ENCODE assay signal across 32 cellular contexts in genomic region chr17:62009220-62009619, GRCh38.
"Had no signal": no experiment of that assay in that cellular context is flagged by ENCODE, and none has a peak within 500 bp of the region (broad histone marks: within the 10 kb centered on the region; RNA-seq: fewer than 3 reads in every experiment).

No MANE protein-coding gene starts in this region.

- ATAC-seq: activated T-cell treated with anti-CD3 and anti-CD28 coated beads, Interleukin-2, amount 50 U/mL, for 4 hours; activated T-helper 17 cell treated with anti-CD3 and anti-CD28 coated beads, Interleukin-2, amount 50 U/mL, for 72 hours; left cardiac atrium; left ventricle myocardium superior; psoas muscle; stimulated activated memory B cell treated with anti-CD40 and anti-IgM and Interleukin-4, amounts not matched to agents 10 μg/mL and 1 μg/mL and 100 μg/mL, for 72 hours; stimulated activated naive CD8-positive, alpha-beta T cell treated with anti-CD3 and anti-CD28 coated beads, Interleukin-15, amount 100 ng/mL, for 72 hours had no signal

- H3K4me3 Mint-ChIP-seq: activated CD4-positive, alpha-beta memory T cell treated with anti-CD3 and anti-CD28 coated beads for 36 hours; activated CD4-positive, alpha-beta T cell treated with anti-CD3 and anti-CD28 coated beads, Interleukin-2, amount 10 ng/mL, durations not matched to agents 24 days and 14 days; activated T-cell treated with anti-CD3 and anti-CD28 coated beads, Interleukin-2, amount 50 U/mL, for 4 hours; central memory CD8-positive, alpha-beta T cell; dendritic cell treated with granulocyte-macrophage colony-stimulating factor and Interleukin-4, amounts not matched to agents 40 ng/mL and 50 ng/mL, for 4 days; naive B cell; neural crest cell; stimulated activated memory B cell treated with anti-CD40 and anti-IgM and Interleukin-4, amounts not matched to agents 10 μg/mL and 1 μg/mL and 100 μg/mL, for 72 hours; T-helper 1 cell treated with Interleukin-12 subunit alpha and Interleukin-12 subunit beta and Interleukin-4 antibody, amounts not matched to agents 30 μg/mL and 1 μg/mL, for 36 hours; type B pancreatic cell had no signal

- H3K4me3 ChIP-seq: esophagus squamous epithelium, hepatocyte, psoas muscle, smooth muscle cell, uterus had no signal

- H3K4me1 ChIP-seq: parathyroid adenoma, psoas muscle, uterus had no signal

- H2AFZ ChIP-seq: hepatocyte, parathyroid adenoma had no signal

- H3K4me1 Mint-ChIP-seq: neural crest cell had no signal

- H3K36me3 ChIP-seq: uterus had no signal

- H3K27ac ChIP-seq: esophagus squamous epithelium, hepatocyte, parathyroid adenoma, psoas muscle, uterus, WERI-Rb-1 had no signal

- H3K27me3 Mint-ChIP-seq: activated CD4-positive, alpha-beta memory T cell treated with anti-CD3 and anti-CD28 coated beads for 36 hours; activated CD4-positive, alpha-beta T cell treated with anti-CD3 and anti-CD28 coated beads, Interleukin-2, amount 10 ng/mL, durations not matched to agents 24 days and 14 days; activated T-helper 17 cell treated with anti-CD3 and anti-CD28 coated beads, Interleukin-2, amount 50 U/mL, for 72 hours; central memory CD8-positive, alpha-beta T cell; dendritic cell treated with granulocyte-macrophage colony-stimulating factor and Interleukin-4, amounts not matched to agents 40 ng/mL and 50 ng/mL, for 4 days; naive B cell; stimulated activated memory B cell treated with anti-CD40 and anti-IgM and Interleukin-4, amounts not matched to agents 10 μg/mL and 1 μg/mL and 100 μg/mL, for 72 hours; stimulated activated naive CD8-positive, alpha-beta T cell treated with anti-CD3 and anti-CD28 coated beads, Interleukin-15, amount 100 ng/mL, for 72 hours; type B pancreatic cell had no signal

- H3K27ac Mint-ChIP-seq: dendritic cell treated with granulocyte-macrophage colony-stimulating factor and Interleukin-4, amounts not matched to agents 40 ng/mL and 50 ng/mL, for 4 days; stimulated activated memory B cell treated with anti-CD40 and anti-IgM and Interleukin-4, amounts not matched to agents 10 μg/mL and 1 μg/mL and 100 μg/mL, for 72 hours; T-helper 1 cell treated with Interleukin-12 subunit alpha and Interleukin-12 subunit beta and Interleukin-4 antibody, amounts not matched to agents 30 μg/mL and 1 μg/mL, for 36 hours; type B pancreatic cell had no signal

- H3K4me2 ChIP-seq: hepatocyte, smooth muscle cell had no signal

- DNase-seq: activated CD4-positive, alpha-beta memory T cell treated with anti-CD3 and anti-CD28 coated beads for 36 hours; activated CD4-positive, alpha-beta T cell treated with anti-CD3 and anti-CD28 coated beads, Interleukin-2, amount 10 ng/mL, durations not matched to agents 24 days and 14 days; activated CD4-positive, CD25-positive, alpha-beta regulatory T cell treated with anti-CD3 and anti-CD28 coated beads, Interleukin-2, amount 50 U/mL, for 72 hours; activated naive CD4-positive, alpha-beta T cell; activated T-cell treated with anti-CD3 and anti-CD28 coated beads, Interleukin-2, amount 50 U/mL, for 4 hours; effector CD4-positive, alpha-beta T cell; esophagus squamous epithelium; foreskin melanocyte; left cardiac atrium; left ventricle myocardium superior; naive B cell; occipital lobe; psoas muscle; stimulated activated CD4-positive, alpha-beta T cell treated with anti-CD3 and anti-CD28 coated beads, Interleukin-1b, Interleukin-23, amount 100 ng/mL, for 48 hours; stimulated activated CD4-positive, alpha-beta T cell treated with anti-CD3 and anti-CD28 coated beads, Interleukin-4, amount 100 ng/mL, for 4 hours; stimulated activated CD8-positive, alpha-beta memory T cell treated with anti-CD3 and anti-CD28 coated beads, Interleukin-4, amount 100 ng/mL, for 48 hours; stimulated activated naive CD8-positive, alpha-beta T cell treated with anti-CD3 and anti-CD28 coated beads, Interleukin-15, amount 100 ng/mL, for 72 hours; substantia nigra; SW 1271; T1000; uterus; WERI-Rb-1 had no signal

- H3K27me3 ChIP-seq: esophagus squamous epithelium, hepatocyte, uterus had no signal

- H3K9me3 ChIP-seq: esophagus squamous epithelium, psoas muscle, uterus had no signal

- H3K9me3 Mint-ChIP-seq: activated CD4-positive, alpha-beta memory T cell treated with anti-CD3 and anti-CD28 coated beads for 36 hours; activated T-cell treated with anti-CD3 and anti-CD28 coated beads, Interleukin-2, amount 50 U/mL, for 4 hours; activated T-helper 17 cell treated with anti-CD3 and anti-CD28 coated beads, Interleukin-2, amount 50 U/mL, for 72 hours; central memory CD8-positive, alpha-beta T cell; dendritic cell treated with granulocyte-macrophage colony-stimulating factor and Interleukin-4, amounts not matched to agents 40 ng/mL and 50 ng/mL, for 4 days; naive B cell; neural crest cell; stimulated activated naive CD8-positive, alpha-beta T cell treated with anti-CD3 and anti-CD28 coated beads, Interleukin-15, amount 100 ng/mL, for 72 hours; T-helper 1 cell treated with Interleukin-12 subunit alpha and Interleukin-12 subunit beta and Interleukin-4 antibody, amounts not matched to agents 30 μg/mL and 1 μg/mL, for 36 hours; type B pancreatic cell had no signal
